Comparison of ENCODE assay signal across 28 cellular contexts in the genomic region with DNA sequence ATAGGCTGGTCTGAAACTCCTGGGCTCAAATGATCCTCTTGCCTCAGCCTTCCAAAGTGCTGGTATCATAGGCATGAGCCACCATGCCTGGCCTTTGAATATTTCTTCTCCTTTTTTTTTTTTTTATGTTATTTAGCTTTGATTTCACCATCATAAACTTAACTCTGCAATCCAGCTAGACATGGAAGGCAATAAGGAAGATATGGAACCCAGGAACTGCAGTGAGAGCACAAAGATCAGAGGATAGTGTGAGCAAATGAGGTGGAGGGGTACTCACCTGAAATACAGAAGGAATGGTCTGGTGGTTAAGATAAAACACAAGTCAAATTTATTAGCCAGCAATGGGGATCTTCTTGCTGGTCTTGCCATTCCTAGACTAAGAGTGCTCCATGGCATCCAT.
"Had no signal": no experiment of that assay in that cellular context is flagged by ENCODE, and none has a peak within 500 bp of the region (broad histone marks: within the 10 kb centered on the region; RNA-seq: fewer than 3 reads in every experiment).

No MANE protein-coding gene starts in this region.

- H3K9me3 ChIP-seq: left ventricle myocardium inferior, neutrophil, ovary, right atrium auricular region, right lobe of liver, testis, thyroid gland, uterus had no signal

- H3K4me3 ChIP-seq: left ventricle myocardium inferior, lung, neural progenitor cell, ovary, right atrium auricular region, right lobe of liver, smooth muscle cell, testis, thyroid gland, uterus had no signal

- H3K27me3 Mint-ChIP-seq: memory B cell, naive B cell had no signal

- DNase-seq: hypothalamus; immature natural killer cell; kidney; left ventricle myocardium inferior; midbrain; naive B cell; natural killer cell; nephron progenitor cell; occipital lobe; ovary; right lobe of liver; stimulated activated CD4-positive, alpha-beta T cell treated with anti-CD3 and anti-CD28 coated beads, Interleukin-1b, Interleukin-23, amount 100 ng/mL, for 48 hours; stimulated activated CD4-positive, alpha-beta T cell treated with anti-CD3 and anti-CD28 coated beads, Interleukin-2, amount 100 ng/mL, for 48 hours; stimulated activated CD4-positive, alpha-beta T cell treated with anti-CD3 and anti-CD28 coated beads, Interleukin-4, amount 100 ng/mL, for 4 hours; stimulated activated CD8-positive, alpha-beta memory T cell treated with anti-CD3 and anti-CD28 coated beads, Interleukin-4, amount 100 ng/mL, for 48 hours; stimulated activated naive CD4-positive, alpha-beta T cell treated with Interleukin-2 at 50 U/mL for 16 hours; stimulated activated naive CD8-positive, alpha-beta T cell treated with anti-CD3 and anti-CD28 coated beads, Interleukin-15, amount 100 ng/mL, for 72 hours; testis; thyroid gland; uterus had no signal

- H3K9ac ChIP-seq: neural progenitor cell had no signal

- H3K4me3 Mint-ChIP-seq: immature natural killer cell; memory B cell; naive B cell; natural killer cell; nephron progenitor cell; neural progenitor cell; stimulated activated memory B cell treated with anti-CD40 and anti-IgM and Interleukin-4, amounts not matched to agents 10 μg/mL and 1 μg/mL and 100 μg/mL, for 72 hours; stimulated activated naive CD8-positive, alpha-beta T cell treated with anti-CD3 and anti-CD28 coated beads, Interleukin-15, amount 100 ng/mL, for 72 hours had no signal

- H3K27me3 ChIP-seq: neural progenitor cell, neutrophil, ovary, right atrium auricular region, right lobe of liver, testis, thyroid gland, uterus had no signal

- H3K9me3 Mint-ChIP-seq: memory B cell; natural killer cell; neural progenitor cell; stimulated activated memory B cell treated with anti-CD40 and anti-IgM and Interleukin-4, amounts not matched to agents 10 μg/mL and 1 μg/mL and 100 μg/mL, for 72 hours; stimulated activated naive CD8-positive, alpha-beta T cell treated with anti-CD3 and anti-CD28 coated beads, Interleukin-15, amount 100 ng/mL, for 72 hours had no signal

- H3K27ac Mint-ChIP-seq: immature natural killer cell; memory B cell; natural killer cell; nephron progenitor cell; neural progenitor cell; progenitor cell of endocrine pancreas; stimulated activated memory B cell treated with anti-CD40 and anti-IgM and Interleukin-4, amounts not matched to agents 10 μg/mL and 1 μg/mL and 100 μg/mL, for 72 hours had no signal

- ATAC-seq: natural killer cell; right lobe of liver; stimulated activated memory B cell treated with anti-CD40 and anti-IgM and Interleukin-4, amounts not matched to agents 10 μg/mL and 1 μg/mL and 100 μg/mL, for 72 hours; stimulated activated naive CD8-positive, alpha-beta T cell treated with anti-CD3 and anti-CD28 coated beads, Interleukin-15, amount 100 ng/mL, for 72 hours had no signal

- H3K36me3 Mint-ChIP-seq: immature natural killer cell; memory B cell; naive B cell; natural killer cell; neural progenitor cell; stimulated activated memory B cell treated with anti-CD40 and anti-IgM and Interleukin-4, amounts not matched to agents 10 μg/mL and 1 μg/mL and 100 μg/mL, for 72 hours had no signal

- H3K36me3 ChIP-seq: left ventricle myocardium inferior, neural progenitor cell, neutrophil, ovary, right atrium auricular region, right lobe of liver, thyroid gland, uterus had no signal

- H3K4me1 Mint-ChIP-seq: immature natural killer cell, memory B cell, natural killer cell, neural progenitor cell had no signal

- H3K27ac ChIP-seq: left ventricle myocardium inferior, neural progenitor cell, neutrophil, ovary, right lobe of liver, testis, thyroid gland, uterus had no signal

- H3K4me1 ChIP-seq: neural progenitor cell had no signal
